In genomic region chr5:103041071-103041676, GRCh38 we compare ENCODE assay signal across 8 cellular contexts.
DNase-seq lines count a peak whose midpoint lies in the region; ATAC-seq, FAIRE-seq and TF ChIP-seq lines count a peak whose summit lies in the region.
"Had no signal": no experiment of that assay in that cellular context is flagged by ENCODE, and none has a peak within 500 bp of the region (broad histone marks: within the 10 kb centered on the region; RNA-seq: fewer than 3 reads in every experiment).

No MANE protein-coding gene starts in this region.

- FAIRE-seq in GM19239 (lab: Jason Lieb, UNC), result no peak

- H3K4me3 ChIP-seq in GM12865 (ENCODE audit: low read depth, low read length) (no peak overlapping the region), kidney epithelial cell (ENCODE audit: low read depth, low read length) (no peak overlapping the region)

- no peaks in the 10 kb centered on the region for H3K27me3 ChIP-seq in kidney epithelial cell (ENCODE audit: control insufficient read depth, insufficient read depth, low read length)

- DNase-seq in GM12865 (ENCODE audit: low read depth) (peak; percentile 45), NCI-H1105 (lab: John Stamatoyannopoulos, UW) (peak; percentile 6), kidney epithelial cell (ENCODE audit: low read depth) (peak; percentile 4), GM19239 (ENCODE audit: insufficient read length, low spot score) (no peak)
- no peak for DNase-seq in activated CD8-positive, alpha-beta memory T cell treated with anti-CD3 and anti-CD28 coated beads, Interleukin-2, amount 50 U/mL, for 4 hours

- H3K27ac ChIP-seq in VCaP, result no peak overlapping the region

- TF ChIP-seq CTCF in GM12865 (IDR thresholded peaks at IDR 0.05; ENCODE audit: insufficient read depth, low read depth, low read length, missing control alignments), result peak; percentile 23
- TF ChIP-seq CTCF in VCaP (conservative IDR thresholded peaks at IDR 0.05), result peak; percentile 87
- TF ChIP-seq CTCF in kidney epithelial cell (IDR thresholded peaks at IDR 0.05; ENCODE audit: insufficient read depth, low read length, poor library complexity, severe bottlenecking), result peak; percentile 26

- no peak for ATAC-seq in GM21515 (IDR thresholded peaks at IDR 0.05; ENCODE audit: unreplicated experiment)
- ATAC-seq: naive thymus-derived CD8-positive, alpha-beta T cell had no signal

- no peaks in the 10 kb centered on the region for H3K36me3 ChIP-seq in kidney epithelial cell (ENCODE audit: control insufficient read depth, insufficient read depth, low read length)

Comparison
In these comparisons a context has a peak if more than half of its experiments do, and no peak if none do; other contexts are left out.
1. DNase-seq: peak in GM12865 (single experiment), NCI-H1105 (single experiment) and kidney epithelial cell (single experiment); none in GM19239 (single experiment) and activated CD8-positive, alpha-beta memory T cell treated with anti-CD3 and anti-CD28 coated beads, Interleukin-2, amount 50 U/mL, for 4 hours (single experiment).
2. CTCF ChIP-seq: peak in every context shown above with its lines; median percentile 87 in VCaP; 26 in kidney epithelial cell; 23 in GM12865.